Comparison of ENCODE assay signal across 8 cellular contexts in the genomic region with DNA sequence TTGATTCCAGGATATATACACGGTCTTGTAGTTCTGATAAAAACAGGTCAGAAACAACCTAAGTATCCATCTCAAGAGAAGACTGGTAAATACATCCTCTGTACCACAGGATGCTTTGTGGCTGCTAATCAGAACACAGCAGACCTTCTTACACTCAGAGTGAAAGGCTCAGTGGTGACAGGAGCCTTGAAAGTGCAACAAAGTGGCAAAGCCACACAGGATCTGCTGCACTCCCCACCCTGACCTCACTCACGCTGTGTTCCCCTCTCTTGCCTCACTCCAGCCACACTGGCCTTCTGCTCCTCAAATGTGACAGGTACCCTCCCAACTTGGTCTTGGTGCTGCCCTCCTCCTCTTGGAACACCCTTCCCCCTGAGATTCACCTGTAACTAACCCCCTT.
A peak's percentile ranks its signal among the peaks of the same experiment; 100 is the strongest.
DNase-seq lines count a peak whose midpoint lies in the region; ATAC-seq and TF ChIP-seq lines count a peak whose summit lies in the region.

No MANE protein-coding gene starts in this region.

- no peaks in the 10 kb centered on the region for H3K36me3 Mint-ChIP-seq in activated T-cell treated with anti-CD3 and anti-CD28 coated beads, Interleukin-2, amount 50 U/mL, for 4 hours (ENCODE audit: insufficient read depth)

- H3K36me3 ChIP-seq in A673 (ENCODE audit: insufficient read depth, low read length, poor library complexity, severe bottlenecking): no peaks in the 10 kb centered on the region

- H3K27ac ChIP-seq in A673 (ENCODE audit: low read depth, low read length, poor library complexity, severe bottlenecking): no peak overlapping the region

- H3K4me1 ChIP-seq in A673 (ENCODE audit: insufficient read depth, low read length, poor library complexity, severe bottlenecking): no peaks in the 10 kb centered on the region

- no TSS peak for BruUV-seq in A673 (replicated peaks; lab: Mats Ljungman, UMichigan)

- H3K27me3 Mint-ChIP-seq in activated T-cell treated with anti-CD3 and anti-CD28 coated beads, Interleukin-2, amount 50 U/mL, for 4 hours (ENCODE audit: low read depth): no peaks in the 10 kb centered on the region

- H3K4me3 Mint-ChIP-seq in activated T-cell treated with anti-CD3 and anti-CD28 coated beads, Interleukin-2, amount 50 U/mL, for 4 hours: no peak overlapping the region

- H3K9me3 Mint-ChIP-seq in activated T-cell treated with anti-CD3 and anti-CD28 coated beads, Interleukin-2, amount 50 U/mL, for 4 hours: no peaks in the 10 kb centered on the region

- H3K4me1 Mint-ChIP-seq in activated T-cell treated with anti-CD3 and anti-CD28 coated beads, Interleukin-2, amount 50 U/mL, for 4 hours (ENCODE audit: low read depth): peaks cover 20% of the 10 kb centered on the region

- no peaks in the 10 kb centered on the region for H3K9me3 ChIP-seq in A673 (ENCODE audit: low read depth, low read length, poor library complexity, severe bottlenecking)

- no peak overlapping the region for H3K4me3 ChIP-seq in A673 (ENCODE audit: low read depth, low read length, poor library complexity, severe bottlenecking)

- intact Hi-C loops in A673 (cut with micrococcal nuclease; ENCODE audit: unreplicated experiment): no loop called here

- no peak for DNase-seq in activated T-cell treated with anti-CD3 and anti-CD28 coated beads, Interleukin-2, amount 50 U/mL, for 4 hours
- DNase-seq in stimulated activated CD8-positive, alpha-beta memory T cell treated with anti-CD3 and anti-CD28 coated beads, Interleukin-4, amount 100 ng/mL, for 24 hours (ENCODE audit: low read depth): peak; percentile 26
- DNase-seq in SHP77 (lab: John Stamatoyannopoulos, UW) (no peak), NCI-H1694 (lab: John Stamatoyannopoulos, UW) (no peak), A673 (ENCODE audit: low spot score) (no peak), AML-193 (lab: John Stamatoyannopoulos, UW) (no peak)

- POLR2A ChIA-PET in A673 (lab: Charles Lee; ENCODE audit: low non-redundant PET): no interaction called here

- no peak for TF ChIP-seq CTCF in A673 (conservative IDR thresholded peaks at IDR 0.05; ENCODE audit: low read depth, low read length)

- ATAC-seq in GM19395 (IDR thresholded peaks at IDR 0.05; ENCODE audit: unreplicated experiment): peak; percentile 97
- peak; percentile 91 for ATAC-seq in HG03045 (IDR thresholded peaks at IDR 0.05; ENCODE audit: unreplicated experiment)
- peak; percentile 98 for ATAC-seq in activated T-cell treated with anti-CD3 and anti-CD28 coated beads, Interleukin-2, amount 50 U/mL, for 4 hours

- CTCF ChIA-PET in A673 (lab: Charles Lee): no interaction called here

- H3K27me3 ChIP-seq in A673 (replicated peaks; ENCODE audit: insufficient read depth, low read depth, low read length, poor library complexity): peaks cover 25% of the 10 kb centered on the region
